In genomic region chr12:55926738-55927587, GRCh38 we compare ENCODE assay signal across 8 cellular contexts. TPM values are rescaled to one million over a fixed set of nuclear protein-coding genes. Genes with fewer than 3 reads are reported as not detected.
DNase-seq lines count a peak whose midpoint lies in the region; ATAC-seq and TF ChIP-seq lines count a peak whose summit lies in the region.

No MANE protein-coding gene starts in this region.

- no peaks in the 10 kb centered on the region for H3K36me3 ChIP-seq in testis (ENCODE audit: low read depth, missing control alignments)

- intact Hi-C loops in testis (cut with DNase I; ENCODE audit: low total_unique reads), result loop anchor here (10.0 kb wide), 1 partner anchor 92 kb away; no protein-coding TSS in a partner anchor

- H3K4me3 ChIP-seq in HFF-Myc (replicated peaks; ENCODE audit: low read depth, low read length) (peak overlapping the region; percentile 77), NB4 (ENCODE audit: low read depth, low read length) (peak overlapping the region; percentile 96), testis (peak overlapping the region; percentile 89 to 94)

- no peaks in the 10 kb centered on the region for H3K27me3 ChIP-seq in testis

- H3K4me1 ChIP-seq in testis, result peaks cover 14% of the 10 kb centered on the region

- peak overlapping the region; percentile 97 to 99 for H3K27ac ChIP-seq in testis

- TF ChIP-seq POLR2A in NB4 (IDR thresholded peaks at IDR 0.05; ENCODE audit: extremely low read depth, insufficient read length) (peak; percentile 49), testis (IDR thresholded peaks at IDR 0.05) (peak; percentile 14)

- DNase-seq in GM04504 (ENCODE audit: low read depth) (peak; percentile 79), HFF-Myc (ENCODE audit: extremely low read depth, low read depth) (peak; percentile 77), NB4 (ENCODE audit: low read depth) (peak; percentile 98), SK-N-DZ (ENCODE audit: low spot score) (peak; percentile 95), glomerular visceral epithelial cell (ENCODE audit: extremely low spot score) (peak; percentile 92), omental fat pad (ENCODE audit: low spot score) (peak; percentile 91), testis (peak; percentile 92)
- peak; percentile 89 for DNase-seq in activated naive CD4-positive, alpha-beta T cell treated with anti-CD3 and anti-CD28 coated beads, Interleukin-2, amount 50 U/mL, for 16 hours

- H3K9me3 ChIP-seq in testis, result no peaks in the 10 kb centered on the region

- WGBS in testis, 2 donors, result 0% methylated on average over 22 to 42 of the region's 42 CpGs

- ATAC-seq in omental fat pad (ENCODE audit: low FRiP score), result peak; percentile 76

- TF ChIP-seq CTCF in HFF-Myc (IDR thresholded peaks at IDR 0.05; ENCODE audit: low read depth, low read length, missing control alignments) (peak; percentile 75), NB4 (IDR thresholded peaks at IDR 0.05; ENCODE audit: low read depth, low read length) (peak; percentile 63), omental fat pad (IDR thresholded peaks at IDR 0.05) (peak in 1 of 3 donors; percentile 61), testis (IDR thresholded peaks at IDR 0.05) (peak; percentile 64 to 76 (median 65))

RNA-seq across cellular contexts. Expression of gene PYM1, which starts 0.7 kb away (rescaled TPM):
- 43.3 and 45.0 TPM in 2 replicates for polyA plus RNA-seq in SK-N-DZ (2014; cell fraction: cytosol; rRNA removed)
- 18.5 and 24.1 TPM in 2 replicates for polyA plus RNA-seq in SK-N-DZ (2014; cell fraction: nucleus; rRNA removed)
- total RNA-seq in omental fat pad, result 10 to 100 TPM; 28.2 to 37.6 (median 29.8) TPM
- total RNA-seq in testis, result 10 to 100 TPM; 51.8 to 71.3 TPM
- 51.6 TPM for polyA plus RNA-seq in testis (ENCODE audit: insufficient read depth, low read depth, low replicate concordance)

RNA-seq across cellular contexts. Expression of gene DGKA, which starts 4.0 kb away (rescaled TPM):
- 7.2 and 8.9 TPM in 2 replicates for polyA plus RNA-seq in SK-N-DZ (2014; cell fraction: cytosol; rRNA removed)
- polyA plus RNA-seq in SK-N-DZ (2014; cell fraction: nucleus; rRNA removed), result 7.7 and 16.0 TPM in 2 replicates
- 10 to 100 TPM; 26.0 to 57.0 (median 37.9) TPM for total RNA-seq in omental fat pad
- 10 to 100 TPM; 28.9 to 40.4 TPM for total RNA-seq in testis
- 40.3 TPM for polyA plus RNA-seq in testis (ENCODE audit: insufficient read depth, low read depth, low replicate concordance)

RNA-seq across cellular contexts. Expression of gene PMEL, which starts 38.9 kb away (rescaled TPM):
- polyA plus RNA-seq in SK-N-DZ (2014; cell fraction: cytosol; rRNA removed), result 71.4 and 76.3 TPM in 2 replicates
- polyA plus RNA-seq in SK-N-DZ (2014; cell fraction: nucleus; rRNA removed), result 111 and 118 TPM in 2 replicates
- total RNA-seq in omental fat pad, result 1 to 10 TPM in 2 of 4 donors, under 1 TPM in 2; 0.65 to 5.2 (median 1.2) TPM
- 10 to 100 TPM in 1 of 2 donors, 1 to 10 TPM in 1; 8.9 to 11.1 TPM for total RNA-seq in testis
- 8.2 TPM for polyA plus RNA-seq in testis (ENCODE audit: insufficient read depth, low read depth, low replicate concordance)

RNA-seq across cellular contexts. Expression of gene CDK2, which starts 39.7 kb away (rescaled TPM):
- 80.8 and 89.1 TPM in 2 replicates for polyA plus RNA-seq in SK-N-DZ (2014; cell fraction: cytosol; rRNA removed)
- 86.2 and 97.4 TPM in 2 replicates for polyA plus RNA-seq in SK-N-DZ (2014; cell fraction: nucleus; rRNA removed)
- total RNA-seq in omental fat pad, result 10 to 100 TPM in 3 of 4 donors, 1 to 10 TPM in 1; 9.7 to 23.7 (median 17.5) TPM
- 10 to 100 TPM; 16.5 to 20.3 TPM for total RNA-seq in testis
- polyA plus RNA-seq in testis (ENCODE audit: insufficient read depth, low read depth, low replicate concordance), result 19.8 TPM

RNA-seq across cellular contexts. Expression of gene RAB5B, which starts 46.9 kb away (rescaled TPM):
- polyA plus RNA-seq in SK-N-DZ (2014; cell fraction: cytosol; rRNA removed), result 37.1 and 42.8 TPM in 2 replicates
- polyA plus RNA-seq in SK-N-DZ (2014; cell fraction: nucleus; rRNA removed), result 22.1 and 33.4 TPM in 2 replicates
- total RNA-seq in omental fat pad (10 to 100 TPM; 46.2 to 71.5 (median 64.8) TPM), testis (100 to 1,000 TPM; 144 to 198 TPM)
- polyA plus RNA-seq in testis (ENCODE audit: insufficient read depth, low read depth, low replicate concordance), result 139 TPM

Comparison
In these comparisons a context has a peak if more than half of its experiments do, and no peak if none do; other contexts are left out.
1. Peak in every context shown above with its lines: DNase-seq, ATAC-seq, H3K4me3 ChIP-seq and H3K27ac ChIP-seq.